8 cellular contexts compared by ENCODE assay signal in genomic region chr17:19876524-19877161, GRCh38. TPM values are rescaled to one million over a fixed set of nuclear protein-coding genes. Genes with fewer than 3 reads are reported as not detected.
DNase-seq lines count a peak whose midpoint lies in the region; ATAC-seq and TF ChIP-seq lines count a peak whose summit lies in the region.

No MANE protein-coding gene starts in this region.

- H3K36me3 ChIP-seq in colonic mucosa: no peaks in the 10 kb centered on the region

- TF ChIP-seq CTCF in colonic mucosa (IDR thresholded peaks at IDR 0.05): no peak

- intact Hi-C loops in colonic mucosa (cut with DNase I): no loop called here

- DNase-seq in GDM1 (lab: John Stamatoyannopoulos, UW) (peak; percentile 82), T-helper 22 cell (ENCODE audit: low read depth) (peak; percentile 8), colonic mucosa (peak; percentile 26), occipital lobe (lab: John Stamatoyannopoulos, UW) (peak; percentile 16), NCI-H2227 treated with DMSO at 0.1 percent for 48 hours (lab: John Stamatoyannopoulos, UW) (no peak), NCI-H345 treated with DMSO at 0.1 percent for 48 hours (lab: John Stamatoyannopoulos, UW; ENCODE audit: unreplicated experiment) (no peak)

- no peak overlapping the region for H3K4me3 ChIP-seq in colonic mucosa

- no peaks in the 10 kb centered on the region for H3K9me3 ChIP-seq in colonic mucosa

- H3K27ac ChIP-seq in colonic mucosa: no peak overlapping the region

- H3K27me3 ChIP-seq in colonic mucosa: no peaks in the 10 kb centered on the region

- no peak overlapping the region for H3K9ac ChIP-seq in colonic mucosa (ENCODE audit: low read depth in 2 of 2, low read length in 2 of 2)

- no peak for ATAC-seq in HG02642 (IDR thresholded peaks at IDR 0.05; ENCODE audit: poor library complexity, unreplicated experiment)
- ATAC-seq in GM21447 (IDR thresholded peaks at IDR 0.05; ENCODE audit: unreplicated experiment): no peak

- no peaks in the 10 kb centered on the region for H3K4me1 ChIP-seq in colonic mucosa

RNA-seq across cellular contexts. Expression of gene ULK2, which starts 8.9 kb away (rescaled TPM):
- total RNA-seq in colonic mucosa: 1 to 10 TPM; 3.5 to 7.0 TPM
- 212 TPM for total RNA-seq in occipital lobe

Comparison
In these comparisons a context has a peak if more than half of its experiments do, and no peak if none do; other contexts are left out.
1. DNase-seq: peak in GDM1 (single experiment), T-helper 22 cell (single experiment), colonic mucosa (single experiment) and occipital lobe (single experiment); none in NCI-H2227 treated with DMSO at 0.1 percent for 48 hours (single experiment) and NCI-H345 treated with DMSO at 0.1 percent for 48 hours (single experiment).
2. RNA of gene ULK2, which starts 8.9 kb away (total RNA-seq): 212 TPM in occipital lobe (single experiment); 3.5 to 7.0 TPM in colonic mucosa; every median in the first group is over 10 times any median in the second.